Comparison of ENCODE assay signal across 12 cellular contexts in the genomic region with DNA sequence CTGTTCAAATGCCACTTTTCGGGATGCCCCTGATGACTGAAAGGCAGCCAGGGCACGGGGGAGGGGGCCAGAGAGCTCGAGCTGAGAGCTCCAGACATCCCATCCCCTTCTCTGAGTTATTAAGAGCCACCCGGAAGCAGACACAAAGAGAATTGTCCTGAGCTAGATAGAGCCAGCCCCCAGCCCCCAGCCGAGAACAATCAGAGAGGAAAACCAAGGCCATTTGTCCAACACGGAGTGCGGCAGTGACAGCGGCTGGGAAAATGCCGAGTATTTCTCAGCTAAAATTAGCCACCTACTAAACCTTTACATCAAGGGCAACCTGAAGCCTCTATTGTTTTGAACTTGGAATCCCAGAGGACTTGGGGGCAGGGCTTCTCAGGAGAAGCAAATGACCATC. TPM values are rescaled to one million over a fixed set of nuclear protein-coding genes. Genes with fewer than 3 reads are reported as not detected.
DNase-seq lines count a peak whose midpoint lies in the region; ATAC-seq and TF ChIP-seq lines count a peak whose summit lies in the region.
"Had no signal": no experiment of that assay in that cellular context is flagged by ENCODE, and none has a peak within 500 bp of the region (broad histone marks: within the 10 kb centered on the region; RNA-seq: fewer than 3 reads in every experiment).

No MANE protein-coding gene starts in this region.

- no peak overlapping the region for H3K4me2 ChIP-seq in neuronal stem cell (ENCODE audit: insufficient read depth, low read length, poor library complexity, severe bottlenecking)

- H2AFZ ChIP-seq in neuronal stem cell (ENCODE audit: low read length), result peak overlapping the region; percentile 75

- no peak overlapping the region for H4K8ac ChIP-seq in neuronal stem cell (ENCODE audit: low read depth, low read length)

- H3K36me3 ChIP-seq in NT2/D1 (ENCODE audit: insufficient read depth, insufficient read length, low read length), result no peaks in the 10 kb centered on the region
- no peaks in the 10 kb centered on the region for H3K36me3 ChIP-seq in cardiac muscle cell
- no peaks in the 10 kb centered on the region for H3K36me3 ChIP-seq in neuronal stem cell (replicated peaks in 1 of 2; ENCODE audit: control insufficient read depth in 2 of 2, insufficient read depth in 2 of 2, low read length in 2 of 2)
- H3K36me3 ChIP-seq: vagina had no signal

- H2BK15ac ChIP-seq in neuronal stem cell (ENCODE audit: low read length), result no peak overlapping the region

- H3K4me3 ChIP-seq in NT2/D1 (ENCODE audit: insufficient read length, low read depth), result no peak overlapping the region
- H3K4me3 ChIP-seq in cardiac muscle cell, result no peak overlapping the region
- H3K4me3 ChIP-seq in neuronal stem cell (ENCODE audit: low read length in 2 of 2), result no peak overlapping the region
- H3K4me3 ChIP-seq: vagina had no signal

- DNase-seq in Ammon's horn (ENCODE audit: low spot score) (peak; percentile 67), NT2/D1 (ENCODE audit: low read depth, low spot score) (no peak), cardiac muscle cell (ENCODE audit: low read depth in 1 of 2, low spot score in 1 of 2) (peak in 1 of 2 donors; percentile 94), neuronal stem cell (ENCODE audit: low spot score) (no peak), retina (no peak), NCI-H526 (lab: John Stamatoyannopoulos, UW) (no peak)

- peaks cover 34% of the 10 kb centered on the region for H3K4me1 ChIP-seq in NT2/D1 (ENCODE audit: insufficient read depth, insufficient read length)
- peaks cover 71% of the 10 kb centered on the region for H3K4me1 ChIP-seq in cardiac muscle cell (ENCODE audit: low read depth)
- H3K4me1 ChIP-seq in neuronal stem cell (ENCODE audit: control insufficient read depth in 2 of 2, insufficient read depth in 1 of 2, low read depth in 1 of 2, low read length in 2 of 2), result peaks cover 14 to 32% of the 10 kb centered on the region in 2 donors

- H3K9ac ChIP-seq in NT2/D1 (ENCODE audit: insufficient read length, low read depth), result peak overlapping the region; percentile 32
- no peak overlapping the region for H3K9ac ChIP-seq in neuronal stem cell (ENCODE audit: low read depth, low read length, poor library complexity)

- H3K27me3 ChIP-seq in NT2/D1 (ENCODE audit: insufficient read depth, insufficient read length) (no peaks in the 10 kb centered on the region), cardiac muscle cell (no peaks in the 10 kb centered on the region), neuronal stem cell (ENCODE audit: control insufficient read depth in 3 of 3, insufficient read depth in 3 of 3, low read depth in 1 of 3, low read length in 3 of 3) (peaks cover 0 to 57% (median 0%) of the 10 kb centered on the region in 3 experiments)
- H3K27me3 ChIP-seq: vagina had no signal

- H3K27ac ChIP-seq in cardiac muscle cell (peak overlapping the region; percentile 98), neuronal stem cell (replicated peaks; ENCODE audit: low read length) (no peak overlapping the region)
- H3K27ac ChIP-seq: vagina had no signal

- no peak overlapping the region for H2BK12ac ChIP-seq in neuronal stem cell (ENCODE audit: low read length)

- no peak overlapping the region for H3K18ac ChIP-seq in neuronal stem cell (ENCODE audit: low read length)

- H3K79me1 ChIP-seq in neuronal stem cell (ENCODE audit: low read depth, low read length), result no peaks in the 10 kb centered on the region

- no peak for TF ChIP-seq CTCF in cardiac muscle cell (IDR thresholded peaks at IDR 0.05; ENCODE audit: low read depth, low read length)

- H2BK5ac ChIP-seq in neuronal stem cell (ENCODE audit: low read length), result no peak overlapping the region

- peak overlapping the region; percentile 50 for H2AK5ac ChIP-seq in neuronal stem cell (ENCODE audit: low read depth, low read length)

- peak overlapping the region; percentile 78 for H2BK120ac ChIP-seq in neuronal stem cell (ENCODE audit: low read depth, low read length)

- H3K4ac ChIP-seq in neuronal stem cell (ENCODE audit: low read length), result no peak overlapping the region

- H3K14ac ChIP-seq in neuronal stem cell (ENCODE audit: low read length), result peak overlapping the region; percentile 42

- H4K91ac ChIP-seq in neuronal stem cell (ENCODE audit: low read depth, low read length, poor library complexity), result no peak overlapping the region

- no peak overlapping the region for H3K23ac ChIP-seq in neuronal stem cell (ENCODE audit: low read depth, low read length, poor library complexity)

- ATAC-seq in HG03039 (IDR thresholded peaks at IDR 0.05; ENCODE audit: unreplicated experiment), result no peak
- ATAC-seq in GM21717 (IDR thresholded peaks at IDR 0.05; ENCODE audit: unreplicated experiment), result no peak
- ATAC-seq: activated CD4-positive, CD25-positive, alpha-beta regulatory T cell treated with anti-CD3 and anti-CD28 coated beads, Interleukin-2, amount 50 U/mL, for 24 hours; left lobe of liver had no signal

- no CpG with 5 or more reads among the region's 9 CpGs for WGBS in neuronal stem cell (ENCODE audit: extremely low coverage in 2 of 2, insufficient read length in 2 of 2, insufficient replicate concordance in 1 of 2), 2 donors

- no peaks in the 10 kb centered on the region for H3K9me3 ChIP-seq in NT2/D1 (ENCODE audit: insufficient read depth, low read length)
- no peaks in the 10 kb centered on the region for H3K9me3 ChIP-seq in cardiac muscle cell (ENCODE audit: low read depth)
- no peaks in the 10 kb centered on the region for H3K9me3 ChIP-seq in neuronal stem cell (replicated peaks in 1 of 2; ENCODE audit: control insufficient read depth in 2 of 2, insufficient read depth in 1 of 2, low read depth in 1 of 2, low read length in 2 of 2)
- H3K9me3 ChIP-seq: vagina had no signal

RNA-seq across cellular contexts. Expression of gene UNC5B, which starts 51.0 kb away (rescaled TPM):
- 112 and 172 TPM in 2 replicates for total RNA-seq in cardiac muscle cell
- 73.3 and 98.3 TPM in 2 replicates for polyA plus RNA-seq in cardiac muscle cell
- polyA plus RNA-seq in neuronal stem cell (2013, experiment 1 of 2), result 2.8 TPM
- polyA plus RNA-seq in neuronal stem cell (2013, experiment 2 of 2), result 2.8 TPM
- total RNA-seq: OCI-LY7 had no signal

RNA-seq across cellular contexts. Expression of gene SLC29A3, which starts 55.7 kb away (rescaled TPM):
- 2.5 and 3.5 TPM in 2 replicates for total RNA-seq in cardiac muscle cell
- polyA plus RNA-seq in cardiac muscle cell, result 4.0 and 5.8 TPM in 2 replicates
- 5.2 TPM for polyA plus RNA-seq in neuronal stem cell (2013, experiment 1 of 2)
- polyA plus RNA-seq in neuronal stem cell (2013, experiment 2 of 2), result 5.5 TPM
